In the genomic region with DNA sequence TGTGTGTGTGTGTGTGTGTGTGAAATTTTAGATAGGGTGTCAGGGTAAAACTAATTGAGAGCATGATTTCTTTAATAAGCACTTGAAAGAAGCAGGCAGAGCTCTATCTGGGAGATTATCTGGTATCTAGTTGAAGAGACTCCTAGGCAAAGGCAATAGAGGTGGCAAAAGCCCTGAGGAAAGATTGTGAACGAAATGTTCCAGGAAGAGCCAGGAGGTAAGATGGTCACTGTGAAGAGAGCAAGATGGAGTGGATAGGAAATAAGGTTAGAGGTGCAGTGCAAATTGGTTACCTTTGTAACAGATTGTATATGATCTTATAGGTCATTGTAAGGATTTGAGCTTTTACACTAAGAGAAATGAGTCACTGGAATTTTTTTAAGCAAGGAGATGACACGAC, we compare ENCODE assay signal across 23 cellular contexts.
DNase-seq lines count a peak whose midpoint lies in the region; ATAC-seq, FAIRE-seq and TF ChIP-seq lines count a peak whose summit lies in the region.
"Had no signal": no experiment of that assay in that cellular context is flagged by ENCODE, and none has a peak within 500 bp of the region (broad histone marks: within the 10 kb centered on the region; RNA-seq: fewer than 3 reads in every experiment).

No MANE protein-coding gene starts in this region.

- H3K18ac ChIP-seq in trophoblast cell (ENCODE audit: low read length): no peak overlapping the region

- peaks cover 3% of the 10 kb centered on the region; the same call in 2 of the 3 replicates for H3K4me1 Mint-ChIP-seq in GM23338
- no peaks in the 10 kb centered on the region for H3K4me1 Mint-ChIP-seq in endodermal cell

- no peak overlapping the region for H3K27ac ChIP-seq in GM23338 (ENCODE audit: low read depth)
- no peak overlapping the region for H3K27ac ChIP-seq in endodermal cell (ENCODE audit: low read depth, low read length)
- no peak overlapping the region for H3K27ac ChIP-seq in trophoblast cell (ENCODE audit: low read depth, low read length)
- no peak overlapping the region for H3K27ac ChIP-seq in ovary
- H3K27ac ChIP-seq: BLaER1 treated with 17β-estradiol and CSF1 and Interleukin-3, amounts not matched to agents 10 nM and 100 nM; C4-2B had no signal

- H3K4me1 ChIP-seq in GM23338 (ENCODE audit: insufficient read depth): no peaks in the 10 kb centered on the region
- no peaks in the 10 kb centered on the region for H3K4me1 ChIP-seq in endodermal cell (ENCODE audit: control insufficient read depth, insufficient read depth, low read length)
- H3K4me1 ChIP-seq in trophoblast cell (ENCODE audit: control insufficient read depth in 1 of 2, insufficient read depth in 2 of 2, low read length in 2 of 2): no peaks in the 10 kb centered on the region
- no peaks in the 10 kb centered on the region for H3K4me1 ChIP-seq in ovary (ENCODE audit: insufficient read depth)
- H3K4me1 ChIP-seq: Caco-2 had no signal

- no peak overlapping the region for H2BK5ac ChIP-seq in trophoblast cell (ENCODE audit: low read depth, low read length, poor library complexity)

- H3K4me3 ChIP-seq in GM23338 (no peak overlapping the region), bronchial epithelial cell (ENCODE audit: low read depth, low read length) (no peak overlapping the region), endodermal cell (ENCODE audit: low read length) (no peak overlapping the region), trophoblast cell (ENCODE audit: low read depth, low read length) (no peak overlapping the region), ovary (no peak overlapping the region)
- H3K4me3 ChIP-seq: BLaER1 treated with 17β-estradiol and CSF1 and Interleukin-3, amounts not matched to agents 10 nM and 100 nM had no signal

- H3K23ac ChIP-seq in trophoblast cell (ENCODE audit: low read length): no peak overlapping the region

- H3K79me2 ChIP-seq in GM23338 (replicated peaks; ENCODE audit: insufficient read depth) (no peaks in the 10 kb centered on the region), trophoblast cell (ENCODE audit: control insufficient read depth, insufficient read depth, low read length, poor library complexity) (no peaks in the 10 kb centered on the region)

- H3F3A ChIP-seq in GM23338 (replicated peaks; ENCODE audit: low read depth): no peaks in the 10 kb centered on the region

- H3K27ac Mint-ChIP-seq in GM23338 (no peak overlapping the region), endodermal cell (no peak overlapping the region)
- H3K27ac Mint-ChIP-seq: CD4-positive, alpha-beta T cell; CD8-positive, alpha-beta T cell had no signal

- H2BK120ac ChIP-seq in trophoblast cell (ENCODE audit: insufficient read depth, low read length, poor library complexity): no peak overlapping the region

- H4K91ac ChIP-seq in trophoblast cell (ENCODE audit: low read depth, low read length): no peak overlapping the region

- H3K9ac ChIP-seq in endodermal cell (ENCODE audit: extremely low read depth, low read length, poor library complexity, severe bottlenecking) (no peak overlapping the region), trophoblast cell (ENCODE audit: low read length) (no peak overlapping the region)
- H3K9ac ChIP-seq: BLaER1 treated with 17β-estradiol and CSF1 and Interleukin-3, amounts not matched to agents 10 nM and 100 nM had no signal

- no peak overlapping the region for H3K4ac ChIP-seq in trophoblast cell (ENCODE audit: low read depth, low read length)

- WGBS in endodermal cell (ENCODE audit: insufficient coverage in 1 of 2, insufficient read length in 1 of 2), 2 experiments: 84 to 95% methylated on average over 2 of the region's 2 CpGs
- no CpG with 5 or more reads among the region's 2 CpGs for WGBS in trophoblast cell (ENCODE audit: extremely low coverage, insufficient coverage, insufficient read length)
- WGBS in ovary, 3 donors: 69 to 82% (median 72%) methylated on average over 2 of the region's 2 CpGs

- H3K36me3 Mint-ChIP-seq in GM23338 (ENCODE audit: low read depth): no peaks in the 10 kb centered on the region
- H3K36me3 Mint-ChIP-seq in endodermal cell (ENCODE audit: low read depth): no peaks in the 10 kb centered on the region
- H3K36me3 Mint-ChIP-seq: CD8-positive, alpha-beta T cell had no signal

- H2AFZ ChIP-seq in GM23338 (peak overlapping the region; percentile 64; the same call in 1 of the 2 replicates), trophoblast cell (ENCODE audit: insufficient read depth, low read length, poor library complexity) (no peak overlapping the region)

- H3K27me3 ChIP-seq in GM23338 (ENCODE audit: insufficient read depth) (no peaks in the 10 kb centered on the region), bronchial epithelial cell (ENCODE audit: control insufficient read depth, insufficient read depth, low read length) (no peaks in the 10 kb centered on the region), endodermal cell (ENCODE audit: control insufficient read depth, insufficient read depth, low read length, poor library complexity, severe bottlenecking) (no peaks in the 10 kb centered on the region), trophoblast cell (ENCODE audit: insufficient read depth, low read length) (no peaks in the 10 kb centered on the region), ovary (no peaks in the 10 kb centered on the region)
- H3K27me3 ChIP-seq: BLaER1 treated with 17β-estradiol and CSF1 and Interleukin-3, amounts not matched to agents 10 nM and 100 nM had no signal

- H3K27me3 Mint-ChIP-seq in GM23338 (ENCODE audit: insufficient read depth, low read depth, poor library complexity) (peaks cover 2% of the 10 kb centered on the region), endodermal cell (ENCODE audit: insufficient read depth) (no peaks in the 10 kb centered on the region)

- H2BK12ac ChIP-seq in trophoblast cell (ENCODE audit: low read length): no peak overlapping the region

- H3K79me1 ChIP-seq in trophoblast cell (ENCODE audit: low read length): no peaks in the 10 kb centered on the region

- H3K4me2 ChIP-seq in GM23338 (no peak overlapping the region), trophoblast cell (ENCODE audit: low read length) (no peak overlapping the region)
- H3K4me2 ChIP-seq: BLaER1 treated with 17β-estradiol and CSF1 and Interleukin-3, amounts not matched to agents 10 nM and 100 nM had no signal

- no peaks in the 10 kb centered on the region for H3K9me3 ChIP-seq in endodermal cell (ENCODE audit: control insufficient read depth, low read length)
- H3K9me3 ChIP-seq in trophoblast cell (ENCODE audit: insufficient read depth, low read depth, low read length): no peaks in the 10 kb centered on the region
- H3K9me3 ChIP-seq in ovary: no peaks in the 10 kb centered on the region
- H3K9me3 ChIP-seq: Caco-2 had no signal

- H3K36me3 ChIP-seq in GM23338 (ENCODE audit: insufficient read depth) (no peaks in the 10 kb centered on the region), bronchial epithelial cell (ENCODE audit: control insufficient read depth, insufficient read depth, low read length) (no peaks in the 10 kb centered on the region), endodermal cell (ENCODE audit: control insufficient read depth, insufficient read depth, low read length) (no peaks in the 10 kb centered on the region), trophoblast cell (ENCODE audit: control insufficient read depth in 1 of 2, insufficient read depth in 2 of 2, low read length in 2 of 2) (no peaks in the 10 kb centered on the region), ovary (no peaks in the 10 kb centered on the region)
- H3K36me3 ChIP-seq: BLaER1 treated with 17β-estradiol and CSF1 and Interleukin-3, amounts not matched to agents 10 nM and 100 nM had no signal

- no peak for TF ChIP-seq EP300 in ovary (IDR thresholded peaks at IDR 0.05)

- H3K14ac ChIP-seq in trophoblast cell (ENCODE audit: low read length): no peak overlapping the region

- no peak for FAIRE-seq in bronchial epithelial cell (lab: Jason Lieb, UNC)
- FAIRE-seq: A204.1, D721Med, G401.6, GM12891, GM19239 had no signal

- TF ChIP-seq CTCF in GM23338 (conservative IDR thresholded peaks at IDR 0.05; ENCODE audit: low read depth in 2 of 2): no peak
- TF ChIP-seq CTCF in bronchial epithelial cell (IDR thresholded peaks at IDR 0.05; ENCODE audit: insufficient read depth, low read length, severe bottlenecking): no peak
- TF ChIP-seq CTCF in endodermal cell (conservative IDR thresholded peaks at IDR 0.05): no peak
- TF ChIP-seq CTCF in ovary (IDR thresholded peaks at IDR 0.05): no peak

- ATAC-seq in GM23338: no peak
- no peak for ATAC-seq in GM21390 (IDR thresholded peaks at IDR 0.05; ENCODE audit: unreplicated experiment)
- ATAC-seq: CD8-positive, alpha-beta T cell had no signal

- DNase-seq in GM23338 (ENCODE audit: low spot score): no peak
- peak; percentile 1 for DNase-seq in bronchial epithelial cell (ENCODE audit: low read depth)
- no peak for DNase-seq in endodermal cell
- DNase-seq in trophoblast cell: peak; percentile 64 to 86
- no peak for DNase-seq in NCI-H510A (lab: John Stamatoyannopoulos, UW)
- no peak for DNase-seq in dermis blood vessel endothelial cell
- DNase-seq in ovary: no peak
- DNase-seq: 8988T; ACHN; Caco-2; Calu3; CD4-positive, alpha-beta T cell; CD8-positive, alpha-beta T cell; DMS79 treated with DMSO at 0.1 percent for 48 hours; GF-D8 had no signal

- H2AK5ac ChIP-seq in trophoblast cell (ENCODE audit: low read length): no peak overlapping the region

- no peak overlapping the region for H4K12ac ChIP-seq in trophoblast cell (ENCODE audit: low read depth, low read length)

- H3K9me2 ChIP-seq in GM23338 (ENCODE audit: insufficient read depth): no peaks in the 10 kb centered on the region; the same call in 1 of the 2 replicates

- H3K9me3 Mint-ChIP-seq in GM23338 (no peaks in the 10 kb centered on the region; the same call in 2 of the 3 replicates), endodermal cell (no peaks in the 10 kb centered on the region)
- H3K9me3 Mint-ChIP-seq: CD4-positive, alpha-beta T cell; CD8-positive, alpha-beta T cell had no signal

- intact Hi-C loops in ovary (cut with DNase I): no loop called here

- no peak overlapping the region for H4K8ac ChIP-seq in trophoblast cell (ENCODE audit: low read depth, low read length)

- no peak for TF ChIP-seq POLR2A in ovary (IDR thresholded peaks at IDR 0.05)

- H3K4me3 Mint-ChIP-seq in GM23338: no peak overlapping the region
- peak overlapping the region; percentile 21 for H3K4me3 Mint-ChIP-seq in endodermal cell
- H3K4me3 Mint-ChIP-seq: CD4-positive, alpha-beta T cell; CD8-positive, alpha-beta T cell had no signal

- H4K20me1 ChIP-seq in GM23338 (replicated peaks; ENCODE audit: insufficient read depth): no peaks in the 10 kb centered on the region
- H4K20me1 ChIP-seq: BLaER1 treated with 17β-estradiol and CSF1 and Interleukin-3, amounts not matched to agents 10 nM and 100 nM had no signal

TF ChIP-seq in GM23338, 12 proteins besides CTCF, POLR2A, EP300 and RAD21 (continues in another document):
- TF ChIP-seq CREB1 (CRISPR knock-in tag; IDR thresholded peaks at IDR 0.05; ENCODE audit: low read depth): no peak

Comparison
In these comparisons a context has a peak if more than half of its experiments do, and no peak if none do; other contexts are left out.
1. DNase-seq: peak in bronchial epithelial cell (single experiment) and trophoblast cell (2 of 2); none in GM23338 (single experiment), endodermal cell (single experiment), NCI-H510A (single experiment), dermis blood vessel endothelial cell (single experiment) and ovary (0 of 5).